Comparison of ENCODE assay signal across 38 cellular contexts in genomic region chr10:49348593-49348992, GRCh38. TPM values are rescaled to one million over a fixed set of nuclear protein-coding genes. Genes with fewer than 3 reads are reported as not detected.
"Had no signal": no experiment of that assay in that cellular context is flagged by ENCODE, and none has a peak within 500 bp of the region (broad histone marks: within the 10 kb centered on the region; RNA-seq: fewer than 3 reads in every experiment).

No MANE protein-coding gene starts in this region.

- H3K27ac ChIP-seq: ascending aorta, cardiac muscle cell, VCaP had no signal

- H3K36me3 Mint-ChIP-seq: activated naive CD4-positive, alpha-beta T cell treated with anti-CD3 and anti-CD28 coated beads, Interleukin-2, amount 10 ng/mL, durations not matched to agents 7 days and 5 days; activated naive CD4-positive, alpha-beta T cell treated with anti-CD3 and anti-CD28 coated beads, Interleukin-2, amount 50 U/mL, for 24 hours; activated naive CD8-positive, alpha-beta T cell; activated naive CD8-positive, alpha-beta T cell treated with anti-CD3 and anti-CD28 coated beads, Interleukin-2, amount 10 ng/mL, durations not matched to agents 7 days and 5 days; brain had no signal

- H3K4me1 Mint-ChIP-seq: activated B cell treated with CpG ODN at 0.5 μM for 24 hours; activated CD4-positive, alpha-beta T cell treated with anti-CD3 and anti-CD28 coated beads, Interleukin-2, amount 10 ng/mL, durations not matched to agents 24 days and 14 days; activated naive CD4-positive, alpha-beta T cell treated with anti-CD3 and anti-CD28 coated beads, Interleukin-2, amount 10 ng/mL, durations not matched to agents 7 days and 5 days; activated naive CD4-positive, alpha-beta T cell treated with anti-CD3 and anti-CD28 coated beads, Interleukin-2, amount 50 U/mL, for 24 hours; activated naive CD8-positive, alpha-beta T cell treated with anti-CD3 and anti-CD28 coated beads, Interleukin-2, amount 10 ng/mL, durations not matched to agents 7 days and 5 days; activated naive CD8-positive, alpha-beta T cell treated with anti-CD3 and anti-CD28 coated beads, Interleukin-2, amount 50 U/mL, for 24 hours; activated T-helper 17 cell treated with anti-CD3 and anti-CD28 coated beads, Interleukin-2, amount 50 U/mL, for 72 hours; brain; central memory CD8-positive, alpha-beta T cell had no signal

- H3K27me3 ChIP-seq: ascending aorta, cardiac muscle cell had no signal

- H3K36me3 ChIP-seq: ascending aorta, cardiac muscle cell had no signal

- H3K27me3 Mint-ChIP-seq: activated CD4-positive, alpha-beta memory T cell treated with anti-CD3 and anti-CD28 coated beads for 36 hours; activated naive CD8-positive, alpha-beta T cell had no signal

- ATAC-seq: activated CD8-positive, alpha-beta T cell treated with anti-CD3 and anti-CD28 coated beads for 36 hours; activated naive CD8-positive, alpha-beta T cell treated with anti-CD3 and anti-CD28 coated beads, Interleukin-2, amount 50 U/mL, for 24 hours; activated T-cell treated with anti-CD3 and anti-CD28 coated beads, Interleukin-2, amount 50 U/mL, for 4 hours; activated T-cell treated with anti-CD3 and anti-CD28 coated beads, Interleukin-2, amount 50 U/mL, for 72 hours; activated T-helper 17 cell treated with anti-CD3 and anti-CD28 coated beads, Interleukin-2, amount 50 U/mL, for 72 hours had no signal

- H3K4me3 ChIP-seq: ascending aorta, cardiac muscle cell had no signal

- H3K27ac Mint-ChIP-seq: activated B cell treated with CpG ODN at 0.5 μM for 24 hours; activated CD4-positive, alpha-beta memory T cell treated with anti-CD3 and anti-CD28 coated beads for 36 hours; activated CD4-positive, alpha-beta T cell treated with anti-CD3 and anti-CD28 coated beads, Interleukin-2, amount 10 ng/mL, durations not matched to agents 24 days and 14 days; activated CD8-positive, alpha-beta T cell treated with anti-CD3 and anti-CD28 coated beads for 36 hours; activated naive CD4-positive, alpha-beta T cell treated with anti-CD3 and anti-CD28 coated beads, Interleukin-2, amount 10 ng/mL, durations not matched to agents 7 days and 5 days; activated naive CD4-positive, alpha-beta T cell treated with anti-CD3 and anti-CD28 coated beads, Interleukin-2, amount 50 U/mL, for 24 hours; activated naive CD8-positive, alpha-beta T cell; activated naive CD8-positive, alpha-beta T cell treated with anti-CD3 and anti-CD28 coated beads, Interleukin-2, amount 10 ng/mL, durations not matched to agents 7 days and 5 days; activated naive CD8-positive, alpha-beta T cell treated with anti-CD3 and anti-CD28 coated beads, Interleukin-2, amount 50 U/mL, for 24 hours; activated T-cell treated with anti-CD3 and anti-CD28 coated beads, Interleukin-2, amount 50 U/mL, for 72 hours; activated T-helper 1 cell treated with anti-CD3 and anti-CD28 coated beads, Interleukin-12 subunit alpha, Interleukin-12 subunit beta, Interleukin-2, Interleukin-4 antibody, amounts not matched to agents 30 ng/mL and 10 ng/mL and 1 ng/mL, durations not matched to agents 14 hours and 24 hours and 36 hours; activated T-helper 17 cell treated with anti-CD3 and anti-CD28 coated beads, Interleukin-2, amount 50 U/mL, for 72 hours; brain; T-helper 1 cell treated with Interleukin-12 subunit alpha and Interleukin-12 subunit beta and Interleukin-4 antibody, amounts not matched to agents 30 μg/mL and 1 μg/mL, for 36 hours; T-helper 2 cell treated with Interferon-gamma antibody and Interleukin-4, amounts not matched to agents 5 μg/mL and 100 μg/mL, for 36 hours had no signal

- H3K9me3 Mint-ChIP-seq: activated CD4-positive, alpha-beta T cell treated with anti-CD3 and anti-CD28 coated beads, Interleukin-2, amount 10 ng/mL, durations not matched to agents 24 days and 14 days; activated naive CD8-positive, alpha-beta T cell treated with anti-CD3 and anti-CD28 coated beads, Interleukin-2, amount 50 U/mL, for 24 hours; T-helper 1 cell treated with Interleukin-12 subunit alpha and Interleukin-12 subunit beta and Interleukin-4 antibody, amounts not matched to agents 30 μg/mL and 1 μg/mL, for 36 hours had no signal

- DNase-seq: activated B cell treated with CpG ODN at 0.5 μM for 24 hours; activated CD4-positive, alpha-beta memory T cell treated with anti-CD3 and anti-CD28 coated beads for 36 hours; activated CD4-positive, alpha-beta T cell treated with anti-CD3 and anti-CD28 coated beads for 4 hours; activated CD4-positive, alpha-beta T cell treated with anti-CD3 and anti-CD28 coated beads, Interleukin-2, amount 10 ng/mL, durations not matched to agents 24 days and 14 days; activated CD4-positive, alpha-beta T cell treated with anti-CD3 and anti-CD28 coated beads, Interleukin-2, amount 50 U/mL, for 1 hour; activated CD4-positive, alpha-beta T cell treated with anti-CD3 and anti-CD28 coated beads, Interleukin-2, amount 50 U/mL, for 4 hours; activated CD4-positive, CD25-positive, alpha-beta regulatory T cell treated with anti-CD3 and anti-CD28 coated beads, Interleukin-2, amount 50 U/mL, for 72 hours; activated CD8-positive, alpha-beta T cell treated with anti-CD3 and anti-CD28 coated beads for 36 hours; activated gamma-delta T cell; activated naive CD4-positive, alpha-beta T cell treated with anti-CD3 and anti-CD28 coated beads, Interleukin-2, amount 10 ng/mL, durations not matched to agents 7 days and 5 days; activated naive CD4-positive, alpha-beta T cell treated with Interleukin-2 at 50 U/mL for 16 hours; activated naive CD8-positive, alpha-beta T cell treated with anti-CD3 and anti-CD28 coated beads, Interleukin-2, amount 10 ng/mL, durations not matched to agents 7 days and 5 days; activated naive CD8-positive, alpha-beta T cell treated with anti-CD3 and anti-CD28 coated beads, Interleukin-2, amount 50 U/mL, for 24 hours; activated T-cell treated with anti-CD3 and anti-CD28 coated beads for 4 hours; activated T-cell treated with anti-CD3 and anti-CD28 coated beads, Interleukin-2, amount 50 U/mL, for 1 hour; activated T-cell treated with anti-CD3 and anti-CD28 coated beads, Interleukin-2, amount 50 U/mL, for 4 hours; activated T-cell treated with anti-CD3 and anti-CD28 coated beads, Interleukin-2, amount 50 U/mL, for 72 hours; amygdala; anterior cingulate cortex; caudate nucleus; cerebellar nuclear complex; SW 1271; T-helper 1 cell; T-helper 2 cell; T-helper 9 cell had no signal

- H3K4me1 ChIP-seq: ascending aorta had no signal

- H3K4me3 Mint-ChIP-seq: activated B cell treated with CpG ODN at 0.5 μM for 24 hours; activated CD4-positive, alpha-beta memory T cell treated with anti-CD3 and anti-CD28 coated beads for 36 hours; activated CD4-positive, alpha-beta T cell treated with anti-CD3 and anti-CD28 coated beads, Interleukin-2, amount 10 ng/mL, durations not matched to agents 24 days and 14 days; activated CD8-positive, alpha-beta T cell treated with anti-CD3 and anti-CD28 coated beads for 36 hours; activated naive CD4-positive, alpha-beta T cell treated with anti-CD3 and anti-CD28 coated beads, Interleukin-2, amount 10 ng/mL, durations not matched to agents 7 days and 5 days; activated naive CD4-positive, alpha-beta T cell treated with anti-CD3 and anti-CD28 coated beads, Interleukin-2, amount 50 U/mL, for 24 hours; activated naive CD8-positive, alpha-beta T cell; activated naive CD8-positive, alpha-beta T cell treated with anti-CD3 and anti-CD28 coated beads, Interleukin-2, amount 10 ng/mL, durations not matched to agents 7 days and 5 days; activated naive CD8-positive, alpha-beta T cell treated with anti-CD3 and anti-CD28 coated beads, Interleukin-2, amount 50 U/mL, for 24 hours; activated T-cell treated with anti-CD3 and anti-CD28 coated beads, Interleukin-2, amount 50 U/mL, for 4 hours; activated T-cell treated with anti-CD3 and anti-CD28 coated beads, Interleukin-2, amount 50 U/mL, for 72 hours; activated T-helper 1 cell treated with anti-CD3 and anti-CD28 coated beads, Interleukin-12 subunit alpha, Interleukin-12 subunit beta, Interleukin-2, Interleukin-4 antibody, amounts not matched to agents 30 ng/mL and 10 ng/mL and 1 ng/mL, durations not matched to agents 14 hours and 24 hours and 36 hours; activated T-helper 17 cell treated with anti-CD3 and anti-CD28 coated beads, Interleukin-2, amount 50 U/mL, for 72 hours; brain; central memory CD8-positive, alpha-beta T cell; T-helper 1 cell treated with Interleukin-12 subunit alpha and Interleukin-12 subunit beta and Interleukin-4 antibody, amounts not matched to agents 30 μg/mL and 1 μg/mL, for 36 hours; T-helper 2 cell treated with Interferon-gamma antibody and Interleukin-4, amounts not matched to agents 5 μg/mL and 100 μg/mL, for 36 hours had no signal

RNA-seq across cellular contexts. Expression of gene DRGX, which starts 47.3 kb away (rescaled TPM):
- total RNA-seq: activated B cell treated with CpG ODN at 0.5 μM for 24 hours; activated CD4-positive, alpha-beta memory T cell treated with anti-CD3 and anti-CD28 coated beads for 36 hours; activated CD8-positive, alpha-beta T cell treated with anti-CD3 and anti-CD28 coated beads for 36 hours; activated naive CD8-positive, alpha-beta T cell treated with anti-CD3 and anti-CD28 coated beads, Interleukin-2, amount 10 ng/mL, durations not matched to agents 7 days and 5 days; activated T-cell treated with anti-CD3 and anti-CD28 coated beads, Interleukin-2, amount 50 U/mL, for 4 hours; activated T-cell treated with anti-CD3 and anti-CD28 coated beads, Interleukin-2, amount 50 U/mL, for 72 hours; activated T-helper 1 cell treated with anti-CD3 and anti-CD28 coated beads, Interleukin-12 subunit alpha, Interleukin-12 subunit beta, Interleukin-2, Interleukin-4 antibody, amounts not matched to agents 30 ng/mL and 10 ng/mL and 1 ng/mL, durations not matched to agents 14 hours and 24 hours and 36 hours; activated T-helper 17 cell treated with anti-CD3 and anti-CD28 coated beads, Interleukin-2, amount 50 U/mL, for 72 hours; ascending aorta; bronchial epithelial cell; cardiac muscle cell; chondrocyte had no signal

RNA-seq across cellular contexts. Expression of gene C10orf71, which starts 49.6 kb away (rescaled TPM):
- total RNA-seq: activated B cell treated with CpG ODN at 0.5 μM for 24 hours; activated CD4-positive, alpha-beta memory T cell treated with anti-CD3 and anti-CD28 coated beads for 36 hours; activated CD4-positive, alpha-beta T cell treated with anti-CD3 and anti-CD28 coated beads, Interleukin-2, amount 10 ng/mL, durations not matched to agents 24 days and 14 days; activated CD8-positive, alpha-beta T cell treated with anti-CD3 and anti-CD28 coated beads for 36 hours; activated naive CD8-positive, alpha-beta T cell treated with anti-CD3 and anti-CD28 coated beads, Interleukin-2, amount 10 ng/mL, durations not matched to agents 7 days and 5 days; activated T-cell treated with anti-CD3 and anti-CD28 coated beads, Interleukin-2, amount 50 U/mL, for 4 hours; activated T-cell treated with anti-CD3 and anti-CD28 coated beads, Interleukin-2, amount 50 U/mL, for 72 hours; activated T-helper 1 cell treated with anti-CD3 and anti-CD28 coated beads, Interleukin-12 subunit alpha, Interleukin-12 subunit beta, Interleukin-2, Interleukin-4 antibody, amounts not matched to agents 30 ng/mL and 10 ng/mL and 1 ng/mL, durations not matched to agents 14 hours and 24 hours and 36 hours; activated T-helper 17 cell treated with anti-CD3 and anti-CD28 coated beads, Interleukin-2, amount 50 U/mL, for 72 hours; ascending aorta; bronchial epithelial cell; chondrocyte had no signal
